20 cellular contexts compared by ENCODE assay signal in the genomic region with DNA sequence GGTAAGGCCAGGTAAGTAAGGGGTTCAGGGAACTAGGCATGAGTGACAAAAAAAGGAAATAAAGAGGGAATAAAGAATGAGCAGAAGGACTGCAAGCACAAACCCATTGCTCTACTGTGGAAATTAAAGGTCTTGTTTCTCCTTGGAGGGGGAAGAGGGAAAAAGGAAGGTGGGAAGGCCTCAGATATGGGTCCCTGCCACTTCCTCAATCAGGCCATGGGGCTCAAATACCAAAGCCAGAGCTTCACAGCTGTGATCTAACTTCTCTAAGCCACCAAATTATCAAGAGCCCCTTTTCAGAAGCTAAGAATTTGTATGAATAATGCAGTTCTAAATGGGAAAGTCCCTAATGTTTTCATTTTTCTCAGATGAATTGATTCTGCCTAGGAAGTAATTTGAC. TPM values are rescaled to one million over a fixed set of nuclear protein-coding genes. Genes with fewer than 3 reads are reported as not detected.
DNase-seq lines count a peak whose midpoint lies in the region; ATAC-seq and TF ChIP-seq lines count a peak whose summit lies in the region.
"Had no signal": no experiment of that assay in that cellular context is flagged by ENCODE, and none has a peak within 500 bp of the region (broad histone marks: within the 10 kb centered on the region; RNA-seq: fewer than 3 reads in every experiment).

No MANE protein-coding gene starts in this region.

- CTCF ChIA-PET in activated naive CD4-positive, alpha-beta T cell treated with anti-CD3 and anti-CD28 coated beads for 36 hours (lab: Charles Lee) = no interaction called here
- CTCF ChIA-PET in activated B cell treated with CpG ODN at 0.5 μM for 24 hours (lab: Charles Lee) = interaction anchor here (1.2 kb wide), 1 partner anchor 233 kb away, joined by 4 read pairs; a partner anchor contains a TSS

- H3K9me3 Mint-ChIP-seq in activated naive CD4-positive, alpha-beta T cell treated with anti-CD3 and anti-CD28 coated beads, Interleukin-2, amount 50 U/mL, for 24 hours = no peaks in the 10 kb centered on the region
- H3K9me3 Mint-ChIP-seq in activated naive CD4-positive, alpha-beta T cell treated with anti-CD3 and anti-CD28 coated beads for 36 hours = no peaks in the 10 kb centered on the region
- no peaks in the 10 kb centered on the region for H3K9me3 Mint-ChIP-seq in activated B cell treated with CpG ODN at 0.5 μM for 24 hours
- H3K9me3 Mint-ChIP-seq: CD4-positive, alpha-beta T cell had no signal

- peaks cover 19% of the 10 kb centered on the region for H3K4me1 Mint-ChIP-seq in activated naive CD4-positive, alpha-beta T cell treated with anti-CD3 and anti-CD28 coated beads, Interleukin-2, amount 50 U/mL, for 24 hours
- peaks cover 4% of the 10 kb centered on the region for H3K4me1 Mint-ChIP-seq in activated naive CD4-positive, alpha-beta T cell treated with anti-CD3 and anti-CD28 coated beads for 36 hours (ENCODE audit: low read depth)
- peaks cover 13% of the 10 kb centered on the region for H3K4me1 Mint-ChIP-seq in activated B cell treated with CpG ODN at 0.5 μM for 24 hours

- intact Hi-C loops in activated naive CD4-positive, alpha-beta T cell treated with anti-CD3 and anti-CD28 coated beads for 36 hours (cut with micrococcal nuclease) = no loop called here
- intact Hi-C loops in activated B cell treated with CpG ODN at 0.5 μM for 24 hours (cut with micrococcal nuclease) = no loop called here

- ATAC-seq in activated B cell treated with CpG ODN at 0.5 μM for 24 hours (ENCODE audit: low read depth) (no peak), omental fat pad (ENCODE audit: low FRiP score) (no peak)
- ATAC-seq: SK-N-SH treated with all-trans-retinoic acid at 6 μM for 48 hours had no signal

- H3K36me3 Mint-ChIP-seq in activated naive CD4-positive, alpha-beta T cell treated with anti-CD3 and anti-CD28 coated beads, Interleukin-2, amount 50 U/mL, for 24 hours = no peaks in the 10 kb centered on the region
- no peaks in the 10 kb centered on the region for H3K36me3 Mint-ChIP-seq in activated naive CD4-positive, alpha-beta T cell treated with anti-CD3 and anti-CD28 coated beads for 36 hours (ENCODE audit: low read depth)
- H3K36me3 Mint-ChIP-seq in activated B cell treated with CpG ODN at 0.5 μM for 24 hours (ENCODE audit: low read depth) = peaks cover 6% of the 10 kb centered on the region

- no peaks in the 10 kb centered on the region for H3K27me3 Mint-ChIP-seq in activated naive CD4-positive, alpha-beta T cell treated with anti-CD3 and anti-CD28 coated beads, Interleukin-2, amount 50 U/mL, for 24 hours
- H3K27me3 Mint-ChIP-seq in activated naive CD4-positive, alpha-beta T cell treated with anti-CD3 and anti-CD28 coated beads for 36 hours (ENCODE audit: low read depth) = no peaks in the 10 kb centered on the region
- no peaks in the 10 kb centered on the region for H3K27me3 Mint-ChIP-seq in activated B cell treated with CpG ODN at 0.5 μM for 24 hours
- H3K27me3 Mint-ChIP-seq: CD4-positive, alpha-beta T cell had no signal

- POLR2A ChIA-PET in activated B cell treated with CpG ODN at 0.5 μM for 24 hours (lab: Charles Lee) = no interaction called here

- TF ChIP-seq CTCF in activated B cell treated with CpG ODN at 0.5 μM for 24 hours (IDR thresholded peaks at IDR 0.05) (no peak), omental fat pad (IDR thresholded peaks at IDR 0.05) (no peak)

- H3K27ac Mint-ChIP-seq in activated naive CD4-positive, alpha-beta T cell treated with anti-CD3 and anti-CD28 coated beads, Interleukin-2, amount 50 U/mL, for 24 hours = peak overlapping the region; percentile 43
- no peak overlapping the region for H3K27ac Mint-ChIP-seq in activated naive CD4-positive, alpha-beta T cell treated with anti-CD3 and anti-CD28 coated beads for 36 hours
- peak overlapping the region; percentile 67 for H3K27ac Mint-ChIP-seq in activated B cell treated with CpG ODN at 0.5 μM for 24 hours
- H3K27ac Mint-ChIP-seq: CD4-positive, alpha-beta T cell had no signal

- no peak overlapping the region for H3K4me3 Mint-ChIP-seq in activated naive CD4-positive, alpha-beta T cell treated with anti-CD3 and anti-CD28 coated beads, Interleukin-2, amount 50 U/mL, for 24 hours
- H3K4me3 Mint-ChIP-seq in activated naive CD4-positive, alpha-beta T cell treated with anti-CD3 and anti-CD28 coated beads for 36 hours = no peak overlapping the region
- no peak overlapping the region for H3K4me3 Mint-ChIP-seq in activated B cell treated with CpG ODN at 0.5 μM for 24 hours
- H3K4me3 Mint-ChIP-seq: CD4-positive, alpha-beta T cell had no signal

- no peak for DNase-seq in activated naive CD4-positive, alpha-beta T cell treated with anti-CD3 and anti-CD28 coated beads for 36 hours
- DNase-seq in OCI-M1 (lab: John Stamatoyannopoulos, UW) (peak; percentile 43), activated B cell treated with CpG ODN at 0.5 μM for 24 hours (no peak), medulla oblongata (ENCODE audit: extremely low spot score) (peak; percentile 1), SIG-M5 treated with dmso at 0.1 percent for 504 hours (lab: John Stamatoyannopoulos, UW; ENCODE audit: unreplicated experiment) (no peak), omental fat pad (ENCODE audit: low spot score) (no peak), H4 (ENCODE audit: low spot score) (no peak)
- DNase-seq: CD4-positive, alpha-beta T cell; H7; KG1; MG63; NCI-H1092; NCI-H1417 treated with DMSO at 0.1 percent for 48 hours; NCI-H1694 treated with DMSO at 0.1 percent for 48 hours; NCI-H2081; NCI-H2227 treated with DMSO at 0.1 percent for 48 hours; NCI-H69; SJCRH30 had no signal

RNA-seq across cellular contexts. Expression of a gene that starts 4.7 kb away (rescaled TPM):
- 1 to 10 TPM; 1.0 to 1.1 TPM for total RNA-seq in activated naive CD4-positive, alpha-beta T cell treated with anti-CD3 and anti-CD28 coated beads for 36 hours
- total RNA-seq in activated B cell treated with CpG ODN at 0.5 μM for 24 hours (1.2 and 2.4 TPM in 2 replicates), omental fat pad (1 to 10 TPM; 1.1 to 2.7 (median 1.7) TPM)
- total RNA-seq in H4 (2014; rRNA removed; shearing (Covaris generic)) = 0.78 and 0.91 TPM in 2 replicates

RNA-seq across cellular contexts. Expression of a gene that starts 33.0 kb away (rescaled TPM):
- 10 to 100 TPM; 17.4 to 17.8 TPM for total RNA-seq in activated naive CD4-positive, alpha-beta T cell treated with anti-CD3 and anti-CD28 coated beads for 36 hours
- total RNA-seq in activated B cell treated with CpG ODN at 0.5 μM for 24 hours = 8.4 and 9.8 TPM in 2 replicates
- 10 to 100 TPM; 16.0 to 38.0 (median 30.5) TPM for total RNA-seq in omental fat pad
- 44.3 and 44.5 TPM in 2 replicates for total RNA-seq in H4 (2014; rRNA removed; shearing (Covaris generic))

Comparison
In these comparisons a context has a peak if more than half of its experiments do, and no peak if none do; other contexts are left out.
1. DNase-seq: peak in OCI-M1 (single experiment) and medulla oblongata (single experiment); none in activated naive CD4-positive, alpha-beta T cell treated with anti-CD3 and anti-CD28 coated beads for 36 hours (single experiment), activated B cell treated with CpG ODN at 0.5 μM for 24 hours (single experiment), SIG-M5 treated with dmso at 0.1 percent for 504 hours (single experiment), omental fat pad (single experiment) and H4 (single experiment).